In the genomic region with DNA sequence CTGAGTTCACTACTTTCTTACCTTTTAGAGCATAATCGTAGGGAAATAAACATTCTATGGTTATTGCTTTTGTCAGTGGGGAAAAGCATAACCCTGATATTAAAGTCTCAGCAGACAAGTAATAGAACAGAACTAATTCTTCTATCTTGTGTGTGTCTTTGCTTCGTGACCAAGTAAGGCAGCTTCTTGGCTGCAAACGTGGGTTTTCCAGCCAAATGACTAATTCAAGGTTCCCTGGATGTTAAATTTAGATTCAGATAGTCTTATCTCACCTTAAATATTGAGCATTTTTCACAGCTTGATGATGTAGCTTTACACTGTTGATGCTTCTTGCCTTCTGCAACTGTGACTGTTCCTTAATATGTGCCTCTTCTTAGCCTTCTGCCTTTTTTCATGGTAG, we compare ENCODE assay signal across 1 cellular context.
TF ChIP-seq lines count a peak whose summit lies in the region.

No MANE protein-coding gene starts in this region.

TF ChIP-seq in SK-N-SH, 30 proteins besides CTCF, POLR2A, EP300 and RAD21 (continued from another document):
- no peak for TF ChIP-seq PBX3 (IDR thresholded peaks at IDR 0.05)
- TF ChIP-seq GATA2 (CRISPR knock-in tag; IDR thresholded peaks at IDR 0.05): no peak
- TF ChIP-seq, protein P1, sequence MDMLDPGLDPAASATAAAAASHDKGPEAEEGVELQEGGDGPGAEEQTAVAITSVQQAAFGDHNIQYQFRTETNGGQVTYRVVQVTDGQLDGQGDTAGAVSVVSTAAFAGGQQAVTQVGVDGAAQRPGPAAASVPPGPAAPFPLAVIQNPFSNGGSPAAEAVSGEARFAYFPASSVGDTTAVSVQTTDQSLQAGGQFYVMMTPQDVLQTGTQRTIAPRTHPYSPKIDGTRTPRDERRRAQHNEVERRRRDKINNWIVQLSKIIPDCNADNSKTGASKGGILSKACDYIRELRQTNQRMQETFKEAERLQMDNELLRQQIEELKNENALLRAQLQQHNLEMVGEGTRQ (IDR thresholded peaks at IDR 0.05; ENCODE audit: borderline replicate concordance, low read depth, low read length): no peak
- TF ChIP-seq NRF1 (IDR thresholded peaks at IDR 0.05; ENCODE audit: low read depth, low read length): no peak
- peak; percentile 20; the same call in 1 of the 2 replicates for TF ChIP-seq FOSL2 (IDR thresholded peaks at IDR 0.05; ENCODE audit: borderline replicate concordance, low read depth)
- TF ChIP-seq RFX5 (IDR thresholded peaks at IDR 0.05; ENCODE audit: low read length): no peak
- TF ChIP-seq CHD2 (IDR thresholded peaks at IDR 0.05; ENCODE audit: low read length, partially characterized antibody): no peak
- no peak for TF ChIP-seq FOXJ3 (CRISPR knock-in tag; IDR thresholded peaks at IDR 0.05)
- TF ChIP-seq REST (IDR thresholded peaks at IDR 0.05; ENCODE audit: low read depth, low read length): no peak
